In the genomic region with DNA sequence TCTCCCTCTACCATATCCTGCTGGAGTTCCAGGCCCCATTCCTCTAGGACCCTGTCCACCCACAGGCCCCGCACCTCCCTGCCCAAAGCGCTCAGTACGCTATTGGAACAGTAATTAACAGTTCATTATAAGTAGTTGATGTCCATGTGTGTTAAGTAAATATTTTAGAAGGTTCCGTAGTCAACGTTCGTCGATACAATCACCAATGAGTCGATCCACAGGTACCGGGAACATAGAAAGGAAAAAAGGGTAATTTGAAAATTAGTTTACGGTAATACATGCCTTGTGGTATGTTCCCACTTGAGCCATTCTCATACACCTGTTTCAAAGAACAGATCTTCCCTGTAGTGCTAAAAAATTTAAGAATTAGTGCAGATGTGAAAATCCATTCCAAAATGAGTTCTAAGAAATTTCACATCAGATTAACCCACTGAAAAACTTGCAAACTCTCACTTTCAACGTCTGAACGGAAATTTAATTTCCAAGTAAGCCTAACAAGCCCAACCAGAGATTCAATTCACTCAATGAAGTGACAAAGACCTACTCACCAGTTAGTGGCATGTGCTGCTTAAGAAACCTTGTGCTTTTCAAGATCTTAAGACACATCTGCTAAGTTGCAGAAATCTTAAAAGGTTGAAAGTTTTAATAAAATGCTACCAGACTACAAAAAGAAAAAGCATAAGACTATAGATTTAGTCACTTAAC, we compare ENCODE assay signal across 17 cellular contexts. TPM values are rescaled to one million over a fixed set of nuclear protein-coding genes. Genes with fewer than 3 reads are reported as not detected.
A peak's percentile ranks its signal among the peaks of the same experiment; 100 is the strongest.
DNase-seq lines count a peak whose midpoint lies in the region; FAIRE-seq and TF ChIP-seq lines count a peak whose summit lies in the region.
"Had no signal": no experiment of that assay in that cellular context is flagged by ENCODE, and none has a peak within 500 bp of the region (broad histone marks: within the 10 kb centered on the region; RNA-seq: fewer than 3 reads in every experiment).

No MANE protein-coding gene starts in this region.

- no peak overlapping the region for H3K4me3 Mint-ChIP-seq in T-helper 1 cell treated with Interleukin-12 subunit alpha and Interleukin-12 subunit beta and Interleukin-4 antibody, amounts not matched to agents 30 μg/mL and 1 μg/mL, for 36 hours
- H3K4me3 Mint-ChIP-seq in astrocyte (ENCODE audit: unreplicated experiment) (peak overlapping the region; percentile 41), nephron (no peak overlapping the region)

- no peak overlapping the region for H3K27ac ChIP-seq in astrocyte (ENCODE audit: low read depth, low read length)
- H3K27ac ChIP-seq: 22Rv1, adrenal gland, Peyer's patch, tibial nerve had no signal

- H3K36me3 ChIP-seq in astrocyte (ENCODE audit: insufficient read depth, low read length), result peaks cover 96% of the 10 kb centered on the region

- H2AFZ ChIP-seq in astrocyte (ENCODE audit: low read depth, low read length), result no peak overlapping the region

- no peaks in the 10 kb centered on the region for H3K27me3 Mint-ChIP-seq in T-helper 1 cell treated with Interleukin-12 subunit alpha and Interleukin-12 subunit beta and Interleukin-4 antibody, amounts not matched to agents 30 μg/mL and 1 μg/mL, for 36 hours (ENCODE audit: low read depth)
- H3K27me3 Mint-ChIP-seq in astrocyte (ENCODE audit: low read depth, unreplicated experiment) (no peaks in the 10 kb centered on the region), nephron (ENCODE audit: low read depth) (no peaks in the 10 kb centered on the region)

- peak overlapping the region; percentile 38 for H3K4me2 ChIP-seq in astrocyte (ENCODE audit: low read length)

- peak overlapping the region; percentile 71 for H3K27ac Mint-ChIP-seq in T-helper 1 cell treated with Interleukin-12 subunit alpha and Interleukin-12 subunit beta and Interleukin-4 antibody, amounts not matched to agents 30 μg/mL and 1 μg/mL, for 36 hours
- H3K27ac Mint-ChIP-seq in astrocyte (ENCODE audit: unreplicated experiment), result no peak overlapping the region
- peak overlapping the region in 2 of 3 experiments; percentile 13 to 62 for H3K27ac Mint-ChIP-seq in nephron

- intact Hi-C loops in head of caudate nucleus (cut with DNase I), result loop anchor here (10.0 kb wide), 1 partner anchor 320 kb away; no protein-coding TSS in a partner anchor

- no peaks in the 10 kb centered on the region for H3K9me3 ChIP-seq in astrocyte (ENCODE audit: insufficient read depth, low read depth, low read length)
- H3K9me3 ChIP-seq: adrenal gland, Peyer's patch, tibial nerve had no signal

- peaks cover 81% of the 10 kb centered on the region for H3K36me3 Mint-ChIP-seq in T-helper 1 cell treated with Interleukin-12 subunit alpha and Interleukin-12 subunit beta and Interleukin-4 antibody, amounts not matched to agents 30 μg/mL and 1 μg/mL, for 36 hours (ENCODE audit: low read depth)
- peaks cover 25% of the 10 kb centered on the region for H3K36me3 Mint-ChIP-seq in astrocyte (ENCODE audit: low read depth, unreplicated experiment)
- peaks cover 100% of the 10 kb centered on the region for H3K36me3 Mint-ChIP-seq in nephron (ENCODE audit: low read depth)

- TF ChIP-seq CTCF in astrocyte (IDR thresholded peaks at IDR 0.05; ENCODE audit: insufficient read depth, low read depth, low read length) (no peak), nephron (IDR thresholded peaks at IDR 0.05; ENCODE audit: unreplicated experiment in 3 of 3) (no peak)

- FAIRE-seq in astrocyte (lab: Jason Lieb, UNC), result no peak

- peaks cover 100% of the 10 kb centered on the region for H4K20me1 ChIP-seq in astrocyte (ENCODE audit: insufficient read depth, low read length)

- H3K9ac ChIP-seq in astrocyte (ENCODE audit: low read length), result no peak overlapping the region

- no peaks in the 10 kb centered on the region for H3K9me3 Mint-ChIP-seq in T-helper 1 cell treated with Interleukin-12 subunit alpha and Interleukin-12 subunit beta and Interleukin-4 antibody, amounts not matched to agents 30 μg/mL and 1 μg/mL, for 36 hours
- H3K9me3 Mint-ChIP-seq in astrocyte (ENCODE audit: unreplicated experiment) (no peaks in the 10 kb centered on the region), nephron (no peaks in the 10 kb centered on the region)

- peaks cover 100% of the 10 kb centered on the region for H3K79me2 ChIP-seq in astrocyte (ENCODE audit: insufficient read depth, low read length)

- peaks cover 17% of the 10 kb centered on the region for H3K4me1 ChIP-seq in astrocyte (ENCODE audit: insufficient read depth, low read length)

- DNase-seq in T-helper 1 cell, result no peak
- peak; percentile 34 for DNase-seq in NAMALWA (ENCODE audit: low spot score)
- no peak for DNase-seq in astrocyte (ENCODE audit: low read depth)
- DNase-seq in UCSD-AML1 (lab: John Stamatoyannopoulos, UW; ENCODE audit: unreplicated experiment), result no peak
- DNase-seq in NCI-H146 (lab: John Stamatoyannopoulos, UW), result no peak
- DNase-seq in head of caudate nucleus, result no peak
- DNase-seq: adrenal gland; IMR-90; left colon; NCI-H1092 treated with DMSO at 0.1 percent for 48 hours; NCI-H82; Peyer's patch; stimulated activated CD4-positive, alpha-beta T cell treated with anti-CD3 and anti-CD28 coated beads, Interleukin-4, amount 100 ng/mL, for 4 hours had no signal

- H3K4me1 Mint-ChIP-seq in T-helper 1 cell treated with Interleukin-12 subunit alpha and Interleukin-12 subunit beta and Interleukin-4 antibody, amounts not matched to agents 30 μg/mL and 1 μg/mL, for 36 hours (ENCODE audit: low read depth), result peaks cover 75% of the 10 kb centered on the region
- H3K4me1 Mint-ChIP-seq in astrocyte (ENCODE audit: low read depth, unreplicated experiment) (peaks cover 53% of the 10 kb centered on the region), nephron (peaks cover 83% of the 10 kb centered on the region)

- no peak overlapping the region for H3K4me3 ChIP-seq in astrocyte (ENCODE audit: insufficient read depth, low read depth, low read length)
- H3K4me3 ChIP-seq: adrenal gland, Peyer's patch, tibial nerve had no signal

- no peaks in the 10 kb centered on the region for H3K27me3 ChIP-seq in astrocyte (ENCODE audit: insufficient read depth, low read length)
- H3K27me3 ChIP-seq: adrenal gland, Peyer's patch, tibial nerve had no signal

RNA-seq across cellular contexts. Expression of a gene that starts 8.3 kb away (rescaled TPM):
- total RNA-seq in astrocyte, result 168 and 209 TPM in 2 replicates
